2 cellular contexts compared by ENCODE assay signal in genomic region chr1:158706096-158706495, GRCh38.
TF ChIP-seq lines count a peak whose summit lies in the region.

No MANE protein-coding gene starts in this region.

TF ChIP-seq in GM23338, 12 proteins besides CTCF, POLR2A, EP300 and RAD21 (continued from another document):
- TF ChIP-seq ZNF114 (CRISPR knock-in tag; IDR thresholded peaks at IDR 0.05), result no peak
TF ChIP-seq in GM23338: peak in this region for 0.

TF ChIP-seq in WTC11, 78 proteins besides CTCF, POLR2A, EP300 and RAD21 (continued from another document):
- TF ChIP-seq, protein P1, sequence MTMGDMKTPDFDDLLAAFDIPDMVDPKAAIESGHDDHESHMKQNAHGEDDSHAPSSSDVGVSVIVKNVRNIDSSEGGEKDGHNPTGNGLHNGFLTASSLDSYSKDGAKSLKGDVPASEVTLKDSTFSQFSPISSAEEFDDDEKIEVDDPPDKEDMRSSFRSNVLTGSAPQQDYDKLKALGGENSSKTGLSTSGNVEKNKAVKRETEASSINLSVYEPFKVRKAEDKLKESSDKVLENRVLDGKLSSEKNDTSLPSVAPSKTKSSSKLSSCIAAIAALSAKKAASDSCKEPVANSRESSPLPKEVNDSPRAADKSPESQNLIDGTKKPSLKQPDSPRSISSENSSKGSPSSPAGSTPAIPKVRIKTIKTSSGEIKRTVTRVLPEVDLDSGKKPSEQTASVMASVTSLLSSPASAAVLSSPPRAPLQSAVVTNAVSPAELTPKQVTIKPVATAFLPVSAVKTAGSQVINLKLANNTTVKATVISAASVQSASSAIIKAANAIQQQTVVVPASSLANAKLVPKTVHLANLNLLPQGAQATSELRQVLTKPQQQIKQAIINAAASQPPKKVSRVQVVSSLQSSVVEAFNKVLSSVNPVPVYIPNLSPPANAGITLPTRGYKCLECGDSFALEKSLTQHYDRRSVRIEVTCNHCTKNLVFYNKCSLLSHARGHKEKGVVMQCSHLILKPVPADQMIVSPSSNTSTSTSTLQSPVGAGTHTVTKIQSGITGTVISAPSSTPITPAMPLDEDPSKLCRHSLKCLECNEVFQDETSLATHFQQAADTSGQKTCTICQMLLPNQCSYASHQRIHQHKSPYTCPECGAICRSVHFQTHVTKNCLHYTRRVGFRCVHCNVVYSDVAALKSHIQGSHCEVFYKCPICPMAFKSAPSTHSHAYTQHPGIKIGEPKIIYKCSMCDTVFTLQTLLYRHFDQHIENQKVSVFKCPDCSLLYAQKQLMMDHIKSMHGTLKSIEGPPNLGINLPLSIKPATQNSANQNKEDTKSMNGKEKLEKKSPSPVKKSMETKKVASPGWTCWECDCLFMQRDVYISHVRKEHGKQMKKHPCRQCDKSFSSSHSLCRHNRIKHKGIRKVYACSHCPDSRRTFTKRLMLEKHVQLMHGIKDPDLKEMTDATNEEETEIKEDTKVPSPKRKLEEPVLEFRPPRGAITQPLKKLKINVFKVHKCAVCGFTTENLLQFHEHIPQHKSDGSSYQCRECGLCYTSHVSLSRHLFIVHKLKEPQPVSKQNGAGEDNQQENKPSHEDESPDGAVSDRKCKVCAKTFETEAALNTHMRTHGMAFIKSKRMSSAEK (CRISPR knock-in tag; IDR thresholded peaks at IDR 0.05; ENCODE audit: borderline replicate concordance), result no peak
- TF ChIP-seq PRDM15 (CRISPR knock-in tag; IDR thresholded peaks at IDR 0.05) (no peak), KAT7 (CRISPR knock-in tag; IDR thresholded peaks at IDR 0.05; ENCODE audit: borderline replicate concordance) (no peak), FOXK1 (CRISPR knock-in tag; IDR thresholded peaks at IDR 0.05) (no peak), NR3C1 (CRISPR knock-in tag; conservative IDR thresholded peaks at IDR 0.05; ENCODE audit: low read depth) (no peak), ZNF138 (CRISPR knock-in tag; conservative IDR thresholded peaks at IDR 0.05) (no peak), ZNF121 (CRISPR knock-in tag; IDR thresholded peaks at IDR 0.05) (no peak), TP53 (CRISPR knock-in tag; IDR thresholded peaks at IDR 0.05) (no peak), FOXJ3 (CRISPR knock-in tag; IDR thresholded peaks at IDR 0.05; ENCODE audit: borderline replicate concordance) (no peak), PRRX2 (CRISPR knock-in tag; IDR thresholded peaks at IDR 0.05) (no peak), ATF1 (CRISPR knock-in tag; IDR thresholded peaks at IDR 0.05) (no peak), IRF1 (CRISPR knock-in tag; IDR thresholded peaks at IDR 0.05) (no peak), GTF2I (CRISPR knock-in tag; conservative IDR thresholded peaks at IDR 0.05) (no peak), ZNF396 (CRISPR knock-in tag; IDR thresholded peaks at IDR 0.05; ENCODE audit: borderline replicate concordance) (no peak), ZNF232 (CRISPR knock-in tag; IDR thresholded peaks at IDR 0.05) (no peak)
- TF ChIP-seq, protein P2, sequence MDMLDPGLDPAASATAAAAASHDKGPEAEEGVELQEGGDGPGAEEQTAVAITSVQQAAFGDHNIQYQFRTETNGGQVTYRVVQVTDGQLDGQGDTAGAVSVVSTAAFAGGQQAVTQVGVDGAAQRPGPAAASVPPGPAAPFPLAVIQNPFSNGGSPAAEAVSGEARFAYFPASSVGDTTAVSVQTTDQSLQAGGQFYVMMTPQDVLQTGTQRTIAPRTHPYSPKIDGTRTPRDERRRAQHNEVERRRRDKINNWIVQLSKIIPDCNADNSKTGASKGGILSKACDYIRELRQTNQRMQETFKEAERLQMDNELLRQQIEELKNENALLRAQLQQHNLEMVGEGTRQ (CRISPR knock-in tag; IDR thresholded peaks at IDR 0.05), result no peak
- TF ChIP-seq, protein P3, sequence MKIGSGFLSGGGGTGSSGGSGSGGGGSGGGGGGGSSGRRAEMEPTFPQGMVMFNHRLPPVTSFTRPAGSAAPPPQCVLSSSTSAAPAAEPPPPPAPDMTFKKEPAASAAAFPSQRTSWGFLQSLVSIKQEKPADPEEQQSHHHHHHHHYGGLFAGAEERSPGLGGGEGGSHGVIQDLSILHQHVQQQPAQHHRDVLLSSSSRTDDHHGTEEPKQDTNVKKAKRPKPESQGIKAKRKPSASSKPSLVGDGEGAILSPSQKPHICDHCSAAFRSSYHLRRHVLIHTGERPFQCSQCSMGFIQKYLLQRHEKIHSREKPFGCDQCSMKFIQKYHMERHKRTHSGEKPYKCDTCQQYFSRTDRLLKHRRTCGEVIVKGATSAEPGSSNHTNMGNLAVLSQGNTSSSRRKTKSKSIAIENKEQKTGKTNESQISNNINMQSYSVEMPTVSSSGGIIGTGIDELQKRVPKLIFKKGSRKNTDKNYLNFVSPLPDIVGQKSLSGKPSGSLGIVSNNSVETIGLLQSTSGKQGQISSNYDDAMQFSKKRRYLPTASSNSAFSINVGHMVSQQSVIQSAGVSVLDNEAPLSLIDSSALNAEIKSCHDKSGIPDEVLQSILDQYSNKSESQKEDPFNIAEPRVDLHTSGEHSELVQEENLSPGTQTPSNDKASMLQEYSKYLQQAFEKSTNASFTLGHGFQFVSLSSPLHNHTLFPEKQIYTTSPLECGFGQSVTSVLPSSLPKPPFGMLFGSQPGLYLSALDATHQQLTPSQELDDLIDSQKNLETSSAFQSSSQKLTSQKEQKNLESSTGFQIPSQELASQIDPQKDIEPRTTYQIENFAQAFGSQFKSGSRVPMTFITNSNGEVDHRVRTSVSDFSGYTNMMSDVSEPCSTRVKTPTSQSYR (CRISPR knock-in tag; IDR thresholded peaks at IDR 0.05), result no peak
